Comparison of ENCODE assay signal across 1 cellular context in the genomic region with DNA sequence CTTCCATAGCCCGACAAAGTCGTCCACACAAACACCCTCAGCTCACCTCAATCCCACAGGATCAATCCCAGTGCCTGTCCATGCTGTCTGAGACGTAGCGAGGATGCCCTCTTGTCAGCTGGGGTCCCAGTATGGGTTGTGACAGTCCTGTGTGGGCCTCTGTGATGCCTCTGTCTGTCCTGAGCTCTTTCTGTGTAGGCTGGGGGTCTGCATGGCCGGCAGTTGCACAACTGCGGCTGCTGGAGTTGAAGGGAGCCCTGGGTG.
TF ChIP-seq lines count a peak whose summit lies in the region.

No MANE protein-coding gene starts in this region.

TF ChIP-seq in K562, 482 proteins besides CTCF, POLR2A, EP300 and RAD21:
- TF ChIP-seq CEBPB (tag; IDR thresholded peaks at IDR 0.05): peak; percentile 27; the same call in 1 of the 2 replicates
- TF ChIP-seq ZNF586 (CRISPR knock-in tag; conservative IDR thresholded peaks at IDR 0.05): no peak
- 0 out of 2 replicates have a peak, but pooled peaks have one; percentile 24 for TF ChIP-seq CEBPG (CRISPR knock-in tag; IDR thresholded peaks at IDR 0.05)
- TF ChIP-seq CEBPG (tag; conservative IDR thresholded peaks at IDR 0.05 in 1 of 2, IDR thresholded peaks at IDR 0.05 in 1 of 2): no peak
- TF ChIP-seq, protein P1, sequence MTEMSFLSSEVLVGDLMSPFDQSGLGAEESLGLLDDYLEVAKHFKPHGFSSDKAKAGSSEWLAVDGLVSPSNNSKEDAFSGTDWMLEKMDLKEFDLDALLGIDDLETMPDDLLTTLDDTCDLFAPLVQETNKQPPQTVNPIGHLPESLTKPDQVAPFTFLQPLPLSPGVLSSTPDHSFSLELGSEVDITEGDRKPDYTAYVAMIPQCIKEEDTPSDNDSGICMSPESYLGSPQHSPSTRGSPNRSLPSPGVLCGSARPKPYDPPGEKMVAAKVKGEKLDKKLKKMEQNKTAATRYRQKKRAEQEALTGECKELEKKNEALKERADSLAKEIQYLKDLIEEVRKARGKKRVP (CRISPR knock-in tag; IDR thresholded peaks at IDR 0.05): no peak
- TF ChIP-seq SNRNP70 (optimal IDR thresholded peaks at IDR 0.05; ENCODE audit: low read depth, low read length): no peak
- TF ChIP-seq, protein P2, sequence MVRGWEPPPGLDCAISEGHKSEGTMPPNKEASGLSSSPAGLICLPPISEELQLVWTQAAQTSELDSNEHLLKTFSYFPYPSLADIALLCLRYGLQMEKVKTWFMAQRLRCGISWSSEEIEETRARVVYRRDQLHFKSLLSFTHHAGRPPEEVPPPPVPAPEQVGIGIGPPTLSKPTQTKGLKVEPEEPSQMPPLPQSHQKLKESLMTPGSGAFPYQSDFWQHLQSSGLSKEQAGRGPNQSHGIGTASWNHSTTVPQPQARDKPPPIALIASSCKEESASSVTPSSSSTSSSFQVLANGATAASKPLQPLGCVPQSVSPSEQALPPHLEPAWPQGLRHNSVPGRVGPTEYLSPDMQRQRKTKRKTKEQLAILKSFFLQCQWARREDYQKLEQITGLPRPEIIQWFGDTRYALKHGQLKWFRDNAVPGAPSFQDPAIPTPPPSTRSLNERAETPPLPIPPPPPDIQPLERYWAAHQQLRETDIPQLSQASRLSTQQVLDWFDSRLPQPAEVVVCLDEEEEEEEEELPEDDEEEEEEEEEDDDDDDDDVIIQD (CRISPR knock-in tag; IDR thresholded peaks at IDR 0.05): no peak
- TF ChIP-seq ZNF699 (CRISPR knock-in tag; IDR thresholded peaks at IDR 0.05; ENCODE audit: insufficient replicate concordance): no peak
